In the genomic region with DNA sequence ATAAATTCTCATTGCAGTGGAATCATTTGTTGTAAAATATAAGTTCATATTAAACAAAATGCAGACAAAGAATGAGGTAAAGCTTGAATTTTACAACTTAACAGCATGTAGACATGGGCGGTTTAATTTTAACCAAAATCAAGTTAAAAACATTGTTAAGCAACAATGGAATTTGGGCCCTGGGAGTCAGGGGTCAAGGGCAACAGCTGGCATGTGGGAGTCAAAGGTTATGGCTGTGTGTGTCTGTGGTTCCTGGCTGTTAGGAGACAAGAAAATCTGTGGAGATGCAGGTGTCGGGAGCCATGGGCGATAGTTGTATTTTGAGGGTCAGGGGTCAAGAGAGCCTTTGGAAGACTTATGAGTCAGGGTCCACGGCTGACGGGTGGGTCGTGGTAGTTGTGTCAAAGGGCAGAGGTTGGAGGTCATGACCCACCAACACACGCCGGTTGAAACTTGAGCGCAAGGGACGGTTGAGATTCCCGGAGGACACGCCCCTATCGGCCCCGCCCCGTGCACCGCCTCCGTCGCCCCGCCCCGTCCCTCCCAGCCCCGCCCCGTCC, we compare ENCODE assay signal across 3 cellular contexts.
TF ChIP-seq lines count a peak whose summit lies in the region.

No MANE protein-coding gene starts in this region.

TF ChIP-seq in IMR-90, 13 proteins besides CTCF, POLR2A, EP300 and RAD21:
- TF ChIP-seq RCOR1 (IDR thresholded peaks at IDR 0.05; ENCODE audit: insufficient replicate concordance, low read length) = no peak
- TF ChIP-seq BHLHE40 (IDR thresholded peaks at IDR 0.05; ENCODE audit: low read depth, low read length) = no peak
- no peak for TF ChIP-seq SMC3 (IDR thresholded peaks at IDR 0.05; ENCODE audit: low read depth, low read length)
- TF ChIP-seq FOS (IDR thresholded peaks at IDR 0.05; ENCODE audit: low read depth, low read length) = no peak
- TF ChIP-seq, protein P1, sequence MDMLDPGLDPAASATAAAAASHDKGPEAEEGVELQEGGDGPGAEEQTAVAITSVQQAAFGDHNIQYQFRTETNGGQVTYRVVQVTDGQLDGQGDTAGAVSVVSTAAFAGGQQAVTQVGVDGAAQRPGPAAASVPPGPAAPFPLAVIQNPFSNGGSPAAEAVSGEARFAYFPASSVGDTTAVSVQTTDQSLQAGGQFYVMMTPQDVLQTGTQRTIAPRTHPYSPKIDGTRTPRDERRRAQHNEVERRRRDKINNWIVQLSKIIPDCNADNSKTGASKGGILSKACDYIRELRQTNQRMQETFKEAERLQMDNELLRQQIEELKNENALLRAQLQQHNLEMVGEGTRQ (IDR thresholded peaks at IDR 0.05; ENCODE audit: low read depth, low read length) = no peak

TF ChIP-seq in endothelial cell of umbilical vein, 7 proteins besides CTCF, POLR2A, EP300 and RAD21:
- TF ChIP-seq EZH2 (IDR thresholded peaks at IDR 0.05; ENCODE audit: borderline replicate concordance, low read depth, low read length, severe bottlenecking) (no peak), POLR2AphosphoS5 (IDR thresholded peaks at IDR 0.05; ENCODE audit: insufficient read depth, low read depth, low read length) (no peak), MYC (IDR thresholded peaks at IDR 0.05; ENCODE audit: low read depth, low read length) (no peak), FOS (IDR thresholded peaks at IDR 0.05; ENCODE audit: borderline replicate concordance, insufficient read depth, low read length) (no peak), JUN (IDR thresholded peaks at IDR 0.05; ENCODE audit: borderline replicate concordance, insufficient read depth, insufficient read length, low read depth) (no peak), GATA2 (IDR thresholded peaks at IDR 0.05; ENCODE audit: insufficient read depth, insufficient read length, low read depth, low read length) (no peak)
- TF ChIP-seq, protein P2, sequence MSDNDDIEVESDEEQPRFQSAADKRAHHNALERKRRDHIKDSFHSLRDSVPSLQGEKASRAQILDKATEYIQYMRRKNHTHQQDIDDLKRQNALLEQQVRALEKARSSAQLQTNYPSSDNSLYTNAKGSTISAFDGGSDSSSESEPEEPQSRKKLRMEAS (IDR thresholded peaks at IDR 0.05; ENCODE audit: insufficient read depth, insufficient read length) = no peak

TF ChIP-seq in neural cell, 6 proteins besides CTCF, POLR2A, EP300 and RAD21:
- TF ChIP-seq TAF1 (IDR thresholded peaks at IDR 0.05; ENCODE audit: low read depth) (no peak), MXI1 (conservative IDR thresholded peaks at IDR 0.05; ENCODE audit: poor library complexity, severe bottlenecking) (no peak), POLR2AphosphoS5 (IDR thresholded peaks at IDR 0.05) (no peak), SMC3 (conservative IDR thresholded peaks at IDR 0.05; ENCODE audit: poor library complexity) (no peak), EZH2 (IDR thresholded peaks at IDR 0.05; ENCODE audit: borderline replicate concordance, insufficient read depth, low read length, poor library complexity, severe bottlenecking) (no peak)
- TF ChIP-seq, protein P3, sequence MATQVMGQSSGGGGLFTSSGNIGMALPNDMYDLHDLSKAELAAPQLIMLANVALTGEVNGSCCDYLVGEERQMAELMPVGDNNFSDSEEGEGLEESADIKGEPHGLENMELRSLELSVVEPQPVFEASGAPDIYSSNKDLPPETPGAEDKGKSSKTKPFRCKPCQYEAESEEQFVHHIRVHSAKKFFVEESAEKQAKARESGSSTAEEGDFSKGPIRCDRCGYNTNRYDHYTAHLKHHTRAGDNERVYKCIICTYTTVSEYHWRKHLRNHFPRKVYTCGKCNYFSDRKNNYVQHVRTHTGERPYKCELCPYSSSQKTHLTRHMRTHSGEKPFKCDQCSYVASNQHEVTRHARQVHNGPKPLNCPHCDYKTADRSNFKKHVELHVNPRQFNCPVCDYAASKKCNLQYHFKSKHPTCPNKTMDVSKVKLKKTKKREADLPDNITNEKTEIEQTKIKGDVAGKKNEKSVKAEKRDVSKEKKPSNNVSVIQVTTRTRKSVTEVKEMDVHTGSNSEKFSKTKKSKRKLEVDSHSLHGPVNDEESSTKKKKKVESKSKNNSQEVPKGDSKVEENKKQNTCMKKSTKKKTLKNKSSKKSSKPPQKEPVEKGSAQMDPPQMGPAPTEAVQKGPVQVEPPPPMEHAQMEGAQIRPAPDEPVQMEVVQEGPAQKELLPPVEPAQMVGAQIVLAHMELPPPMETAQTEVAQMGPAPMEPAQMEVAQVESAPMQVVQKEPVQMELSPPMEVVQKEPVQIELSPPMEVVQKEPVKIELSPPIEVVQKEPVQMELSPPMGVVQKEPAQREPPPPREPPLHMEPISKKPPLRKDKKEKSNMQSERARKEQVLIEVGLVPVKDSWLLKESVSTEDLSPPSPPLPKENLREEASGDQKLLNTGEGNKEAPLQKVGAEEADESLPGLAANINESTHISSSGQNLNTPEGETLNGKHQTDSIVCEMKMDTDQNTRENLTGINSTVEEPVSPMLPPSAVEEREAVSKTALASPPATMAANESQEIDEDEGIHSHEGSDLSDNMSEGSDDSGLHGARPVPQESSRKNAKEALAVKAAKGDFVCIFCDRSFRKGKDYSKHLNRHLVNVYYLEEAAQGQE (IDR thresholded peaks at IDR 0.05; ENCODE audit: borderline replicate concordance) = no peak
